Comparison of ENCODE assay signal across 8 cellular contexts in the genomic region with DNA sequence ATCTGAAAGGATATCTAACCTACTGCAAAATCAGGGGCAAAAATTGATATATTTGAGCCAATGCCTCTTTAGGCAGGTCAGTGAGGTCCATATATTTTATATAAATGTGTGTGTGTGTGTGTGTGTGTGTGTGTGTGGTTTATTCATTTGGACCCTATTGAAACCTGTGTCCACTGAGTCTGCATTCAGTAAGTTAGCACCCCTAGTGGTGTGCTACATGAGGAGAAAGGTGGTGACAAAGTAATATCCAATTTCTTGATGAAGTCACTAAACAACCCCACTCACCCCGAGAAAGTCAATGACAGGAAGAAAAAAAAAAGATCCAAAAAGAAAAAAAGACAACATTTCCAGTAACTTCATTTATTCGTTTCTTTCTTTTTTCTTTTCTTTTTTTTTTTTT. TPM values are rescaled to one million over a fixed set of nuclear protein-coding genes. Genes with fewer than 3 reads are reported as not detected.
DNase-seq lines count a peak whose midpoint lies in the region; ATAC-seq, FAIRE-seq and TF ChIP-seq lines count a peak whose summit lies in the region.

No MANE protein-coding gene starts in this region.

- TF ChIP-seq CTCF in heart right ventricle (IDR thresholded peaks at IDR 0.05) (peak in 6 of 9 donors; percentile 19 to 46 (median 38)), fibroblast of the aortic adventitia (IDR thresholded peaks at IDR 0.05; ENCODE audit: insufficient read depth, low read length) (peak; percentile 63), gastrocnemius medialis (IDR thresholded peaks at IDR 0.05 in 4 of 5, conservative IDR thresholded peaks at IDR 0.05 in 1 of 5) (peak in 1 of 5 experiments; percentile 38)

- FAIRE-seq in urothelium cell line (lab: Jason Lieb, UNC) = no peak

- WGBS in heart right ventricle, 2 donors = 32 to 46% methylated on average over 2 of the region's 2 CpGs

- H3K27me3 ChIP-seq in heart right ventricle (no peaks in the 10 kb centered on the region), gastrocnemius medialis (no peaks in the 10 kb centered on the region)

- intact Hi-C loops in heart right ventricle (cut with DNase I) (loop anchor here in 6 of 10 donors (5.0 to 10.0 kb wide), 4 partner anchors 52 to 90 kb away; no protein-coding TSS in a partner anchor), cardiac septum (cut with DNase I) (loop anchor here (5.0 kb wide), 1 partner anchor 40 kb away; no protein-coding TSS in a partner anchor), gastrocnemius medialis (cut with DNase I; ENCODE audit: low total_unique reads) (no loop called here)

- in situ Hi-C loops in gastrocnemius medialis (cut with MboI; ENCODE audit: low sequenced_read_pairs in 4 of 4) = no loop called here

- H3K27ac ChIP-seq in heart right ventricle (peak overlapping the region in 1 of 10 donors; percentile 66), gastrocnemius medialis (no peak overlapping the region)

- H3K4me3 ChIP-seq in heart right ventricle (no peak overlapping the region), fibroblast of the aortic adventitia (ENCODE audit: low read depth, low read length) (no peak overlapping the region), gastrocnemius medialis (no peak overlapping the region)

- DNase-seq in heart right ventricle (no peak), cardiac septum (ENCODE audit: low spot score) (no peak), OCI-M1 (lab: John Stamatoyannopoulos, UW) (peak; percentile 58), fibroblast of the aortic adventitia (ENCODE audit: low read depth) (peak; percentile 25), urothelium cell line (ENCODE audit: low spot score) (peak; percentile 25), gastrocnemius medialis (no peak)

- peaks cover 14 to 79% (median 66%) of the 10 kb centered on the region in 9 donors for H3K4me1 ChIP-seq in heart right ventricle
- peaks cover 46 to 61% of the 10 kb centered on the region in 2 donors for H3K4me1 ChIP-seq in gastrocnemius medialis

- ATAC-seq in heart right ventricle = no peak
- ATAC-seq in GM18868 (IDR thresholded peaks at IDR 0.05; ENCODE audit: unreplicated experiment) = no peak
- ATAC-seq in HG03039 (IDR thresholded peaks at IDR 0.05; ENCODE audit: unreplicated experiment) = no peak
- no peak for ATAC-seq in gastrocnemius medialis

- no peak for TF ChIP-seq POLR2A in gastrocnemius medialis (IDR thresholded peaks at IDR 0.05)

- no peaks in the 10 kb centered on the region for H3K9me3 ChIP-seq in heart right ventricle
- H3K9me3 ChIP-seq in gastrocnemius medialis = no peaks in the 10 kb centered on the region

- H3K36me3 ChIP-seq in heart right ventricle (no peaks in the 10 kb centered on the region), gastrocnemius medialis (no peaks in the 10 kb centered on the region)

RNA-seq across cellular contexts. Expression of a gene that starts 4.1 kb away (rescaled TPM):
- total RNA-seq in heart right ventricle = 100 to 1,000 TPM in 1 of 10 donors, 10 to 100 TPM in 9; 51.4 to 108 (median 83.3) TPM
- polyA plus RNA-seq in heart right ventricle = 10 to 100 TPM in 1 of 2 donors, 1 to 10 TPM in 1; 5.3 to 19.2 TPM
- 94.4 TPM for total RNA-seq in cardiac septum
- 64.8 and 68.4 TPM in 2 replicates for total RNA-seq in fibroblast of the aortic adventitia (ENCODE audit: low replicate concordance)
- 10 to 100 TPM; 68.5 to 80.8 (median 72.2) TPM for total RNA-seq in gastrocnemius medialis

Comparison
In these comparisons a context has a peak if more than half of its experiments do, and no peak if none do; other contexts are left out.
1. DNase-seq: peak in OCI-M1 (single experiment), fibroblast of the aortic adventitia (single experiment) and urothelium cell line (single experiment); none in heart right ventricle (0 of 2), cardiac septum (single experiment) and gastrocnemius medialis (0 of 2).